1 cellular context compared by ENCODE assay signal in genomic region chr6:30589754-30590358, GRCh38.
TF ChIP-seq lines count a peak whose summit lies in the region.

No MANE protein-coding gene starts in this region.

TF ChIP-seq in HEK293T, 16 proteins besides CTCF, POLR2A, EP300 and RAD21:
- TF ChIP-seq BHLHE40 (IDR thresholded peaks at IDR 0.05; ENCODE audit: borderline replicate concordance) (no peak), SUZ12 (IDR thresholded peaks at IDR 0.05) (no peak)
